Comparison of ENCODE assay signal across 32 cellular contexts in the genomic region with DNA sequence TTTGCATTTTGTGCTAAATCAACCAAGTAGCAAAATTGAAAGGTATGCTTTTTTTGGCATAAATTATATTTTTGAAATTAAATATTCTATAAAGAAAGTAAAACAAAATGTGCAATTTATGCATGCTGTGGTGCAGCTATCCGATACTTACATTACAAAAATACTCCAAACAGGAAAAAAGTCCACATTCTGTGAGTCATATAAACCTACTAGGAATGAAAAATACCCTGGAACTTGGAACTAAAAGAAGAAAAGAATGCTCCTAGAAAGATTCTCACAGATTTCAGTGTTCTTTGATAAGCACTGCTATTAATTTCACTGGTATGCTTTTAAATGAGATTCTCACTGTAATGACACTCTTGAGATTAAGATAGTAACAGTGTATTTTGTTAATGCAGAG.
DNase-seq lines count a peak whose midpoint lies in the region; ATAC-seq, FAIRE-seq and TF ChIP-seq lines count a peak whose summit lies in the region.
"Had no signal": no experiment of that assay in that cellular context is flagged by ENCODE, and none has a peak within 500 bp of the region (broad histone marks: within the 10 kb centered on the region; RNA-seq: fewer than 3 reads in every experiment).

No MANE protein-coding gene starts in this region.

- WGBS in A549 (ENCODE audit: missing lambda C conversion rate) = 94% methylated on average over 1 of the region's 1 CpG

- H3K4me2 ChIP-seq in A549 = no peak overlapping the region
- H3K4me2 ChIP-seq: GM23338, KMS-11 had no signal

- intact Hi-C loops in Right ventricle myocardium superior (cut with DNase I) = no loop called here

- H3K9me3 ChIP-seq in A549 = no peaks in the 10 kb centered on the region
- H3K9me3 ChIP-seq: lower lobe of right lung, mucosa of descending colon, suprapubic skin, upper lobe of left lung had no signal

- POLR2A ChIA-PET in A549 (lab: Yijun Ruan, JAX) = no interaction called here

- in situ Hi-C loops in astrocyte of the spinal cord (cut with HindIII; ENCODE audit: low sequenced_read_pairs) = no loop called here

- no peak for TF ChIP-seq POLR2A in A549 (IDR thresholded peaks at IDR 0.05; ENCODE audit: low read length)

- H3K27ac ChIP-seq in A549 = no peak overlapping the region
- H3K27ac ChIP-seq: KMS-11, lower lobe of right lung, suprapubic skin, upper lobe of left lung had no signal

- CTCF ChIA-PET in A549 (lab: Yijun Ruan, JAX) = interaction anchor here (1.2 to 1.9 kb wide), 3 partner anchors 12 to 497 kb away, joined by 3 to 6 read pairs (median 5); no protein-coding TSS in a partner anchor

- no peak for TF ChIP-seq RAD21 in A549 (conservative IDR thresholded peaks at IDR 0.05 in 1 of 2, IDR thresholded peaks at IDR 0.05 in 1 of 2)

- H3K4me1 ChIP-seq in A549 = no peaks in the 10 kb centered on the region
- H3K4me1 ChIP-seq: lower lobe of right lung, suprapubic skin, upper lobe of left lung had no signal

- TF ChIP-seq EP300 in A549 (IDR thresholded peaks at IDR 0.05) = no peak

- TF ChIP-seq CTCF in A549 (IDR thresholded peaks at IDR 0.05) (no peak), astrocyte of the spinal cord (IDR thresholded peaks at IDR 0.05; ENCODE audit: low read depth, low read length) (no peak), fibroblast of the aortic adventitia (IDR thresholded peaks at IDR 0.05; ENCODE audit: insufficient read depth, low read length) (no peak)

- no peak for ATAC-seq in A549
- ATAC-seq in Right ventricle myocardium superior (ENCODE audit: poor library complexity) = no peak
- ATAC-seq in HG03460 (IDR thresholded peaks at IDR 0.05; ENCODE audit: unreplicated experiment) = no peak
- ATAC-seq: activated naive CD4-positive, alpha-beta T cell treated with anti-CD3 and anti-CD28 coated beads, Interleukin-2, amount 50 U/mL, for 72 hours; GM23338; lower lobe of right lung; mucosa of descending colon; natural killer cell treated with Interleukin-12 subunit alpha and Interleukin-12 subunit beta and Interleukin-15 and Interleukin-18, amount 100 ng/mL, for 72 hours; PC-3; Right ventricle myocardium inferior; stimulated activated memory B cell treated with anti-CD40 and anti-IgM and Interleukin-4, amounts not matched to agents 10 μg/mL and 1 μg/mL and 100 μg/mL, for 72 hours had no signal

- no peak overlapping the region for H3K4me3 ChIP-seq in A549
- H3K4me3 ChIP-seq in astrocyte of the spinal cord (ENCODE audit: low read depth, low read length) = no peak overlapping the region
- H3K4me3 ChIP-seq in fibroblast of the aortic adventitia (ENCODE audit: low read depth, low read length) = no peak overlapping the region
- H3K4me3 ChIP-seq: GM23338, lower lobe of right lung, mucosa of descending colon, suprapubic skin, upper lobe of left lung had no signal

- DNase-seq in A549 (ENCODE audit: low read depth in 1 of 2, low spot score in 1 of 2) = no peak
- peak; percentile 7 for DNase-seq in M059J (ENCODE audit: low read depth)
- DNase-seq in astrocyte of the spinal cord (ENCODE audit: low read depth, low spot score) = peak; percentile 51
- peak; percentile 37 for DNase-seq in fibroblast of the aortic adventitia (ENCODE audit: low read depth)
- DNase-seq in NCI-H69 (lab: John Stamatoyannopoulos, UW) = no peak
- DNase-seq in NCI-H1048 (lab: John Stamatoyannopoulos, UW) = no peak
- no peak for DNase-seq in Right ventricle myocardium superior
- DNase-seq: 8988T; activated CD8-positive, alpha-beta memory T cell treated with anti-CD3 and anti-CD28 coated beads for 24 hours; activated effector memory CD4-positive, alpha-beta T cell treated with Interleukin-2 at 50 U/mL for 16 hours; aorta; DMS79; GF-D8; hippocampal formation; lower lobe of right lung; mucosa of descending colon; NCI-H1417 treated with DMSO at 0.1 percent for 48 hours; NCI-H2029 treated with DMSO at 0.1 percent for 48 hours; NCI-H524 treated with DMSO at 0.1 percent for 48 hours; NK-92 treated with Interleukin-12 subunit alpha and Interleukin-12 subunit beta, amount 100 ng/mL, for 24 hours; occipital lobe; PC-3; upper lobe of left lung had no signal

- peak; percentile 13 for FAIRE-seq in A549 (lab: Jason Lieb, UNC)
- FAIRE-seq: endometrium had no signal

TF ChIP-seq in A549, 52 proteins besides CTCF, POLR2A, EP300 and RAD21:
- TF ChIP-seq KDM5A (IDR thresholded peaks at IDR 0.05) (no peak), HEYL (CRISPR knock-in tag; IDR thresholded peaks at IDR 0.05) (no peak), CHD2 (IDR thresholded peaks at IDR 0.05; ENCODE audit: low read length, partially characterized antibody) (no peak), ZFP36 (IDR thresholded peaks at IDR 0.05; ENCODE audit: borderline replicate concordance, partially characterized antibody) (no peak)

Comparison
In these comparisons a context has a peak if more than half of its experiments do, and no peak if none do; other contexts are left out.
1. DNase-seq: peak in M059J (single experiment), astrocyte of the spinal cord (single experiment) and fibroblast of the aortic adventitia (single experiment); none in A549 (0 of 2), NCI-H69 (single experiment), NCI-H1048 (single experiment) and Right ventricle myocardium superior (single experiment).